In the genomic region with DNA sequence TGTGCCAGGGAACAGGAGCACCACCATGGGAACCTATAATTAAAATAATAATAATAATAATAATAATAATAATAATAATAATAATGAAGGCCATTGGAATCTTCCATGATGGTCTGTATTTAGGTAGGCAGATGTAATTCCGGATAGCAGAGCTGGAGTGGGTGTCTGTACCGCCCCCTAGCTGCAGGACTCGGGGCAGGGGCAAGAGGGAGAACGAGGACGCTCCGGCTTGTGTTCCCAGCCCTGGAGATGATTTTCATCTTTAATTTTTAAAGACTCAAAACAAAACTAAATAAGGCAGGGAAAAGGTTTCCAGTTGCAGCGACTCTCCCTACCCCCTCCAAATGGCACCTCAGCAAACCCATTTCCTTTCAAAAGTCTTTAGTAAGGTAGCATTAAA, we compare ENCODE assay signal across 14 cellular contexts.
DNase-seq lines count a peak whose midpoint lies in the region; ATAC-seq and TF ChIP-seq lines count a peak whose summit lies in the region.
"Had no signal": no experiment of that assay in that cellular context is flagged by ENCODE, and none has a peak within 500 bp of the region (broad histone marks: within the 10 kb centered on the region; RNA-seq: fewer than 3 reads in every experiment).

No MANE protein-coding gene starts in this region.

- DNase-seq in BE2C (peak; percentile 32), GM12864 (ENCODE audit: low read depth) (no peak), NCI-H1930 (lab: John Stamatoyannopoulos, UW) (peak; percentile 19 to 20), foreskin keratinocyte (no peak), cerebellar nuclear complex (lab: John Stamatoyannopoulos, UW) (no peak), cerebellum (ENCODE audit: low spot score) (no peak)
- DNase-seq: CD4-positive, alpha-beta T cell; NCI-H526 treated with DMSO at 0.1 percent for 48 hours; Right ventricle myocardium superior; stimulated activated CD4-positive, alpha-beta T cell treated with anti-CD3 and anti-CD28 coated beads, Interleukin-2, amount 100 ng/mL, for 48 hours had no signal

- no peaks in the 10 kb centered on the region for H3K36me3 ChIP-seq in BE2C

- no peak overlapping the region for H3K4me3 ChIP-seq in BE2C (ENCODE audit: low read depth, low read length)
- no peak overlapping the region for H3K4me3 ChIP-seq in GM12864 (ENCODE audit: low read depth, low read length)

- peaks cover 18% of the 10 kb centered on the region for H3K27me3 ChIP-seq in BE2C
- H3K27me3 ChIP-seq in foreskin keratinocyte, result peaks cover 8% of the 10 kb centered on the region

- no peak for ATAC-seq in foreskin keratinocyte
- no peak for ATAC-seq in GM19023 (IDR thresholded peaks at IDR 0.05; ENCODE audit: unreplicated experiment)
- no peak for ATAC-seq in GM19467 (IDR thresholded peaks at IDR 0.05; ENCODE audit: unreplicated experiment)
- ATAC-seq: left lobe of liver; stimulated activated effector memory CD8-positive, alpha-beta T cell treated with anti-CD3 and anti-CD28 coated beads, Interleukin-12 subunit alpha, Interleukin-12 subunit beta, amount 100 ng/mL, for 72 hours had no signal

- H3K4me1 ChIP-seq in BE2C (no peaks in the 10 kb centered on the region), foreskin keratinocyte (no peaks in the 10 kb centered on the region)

- no peaks in the 10 kb centered on the region for H3K9me3 ChIP-seq in BE2C

- TF ChIP-seq CTCF in BE2C (IDR thresholded peaks at IDR 0.05; ENCODE audit: low read depth, low read length), result peak; percentile 44
- TF ChIP-seq CTCF in GM12864 (IDR thresholded peaks at IDR 0.05; ENCODE audit: low read depth, low read length, missing control alignments), result peak; percentile 40
- TF ChIP-seq CTCF in foreskin keratinocyte (conservative IDR thresholded peaks at IDR 0.05), result peak; percentile 37

- H3K27ac ChIP-seq in foreskin keratinocyte, result no peak overlapping the region

Comparison
In these comparisons a context has a peak if more than half of its experiments do, and no peak if none do; other contexts are left out.
1. DNase-seq: peak in BE2C (single experiment) and NCI-H1930 (2 of 2); none in GM12864 (single experiment), foreskin keratinocyte (0 of 2), cerebellar nuclear complex (0 of 2) and cerebellum (single experiment).
2. Peak in every context shown above with its lines, with median percentiles within 50 percentile points of each other: CTCF ChIP-seq.